ENCODE assay signal across 1 cellular context in genomic region chr1:162755306-162755705, GRCh38.
TF ChIP-seq lines count a peak whose summit lies in the region.

No MANE protein-coding gene starts in this region.

TF ChIP-seq in IMR-90, 13 proteins besides CTCF, POLR2A, EP300 and RAD21 (continued from another document):
- no peak for TF ChIP-seq USF2 (IDR thresholded peaks at IDR 0.05; ENCODE audit: low read depth, low read length)
- TF ChIP-seq CEBPB (IDR thresholded peaks at IDR 0.05; ENCODE audit: low read depth, low read length), result no peak
- no peak for TF ChIP-seq RFX5 (IDR thresholded peaks at IDR 0.05; ENCODE audit: low read depth, low read length)
TF ChIP-seq in IMR-90: peak in this region for 0.
